35 cellular contexts compared by ENCODE assay signal in the genomic region with DNA sequence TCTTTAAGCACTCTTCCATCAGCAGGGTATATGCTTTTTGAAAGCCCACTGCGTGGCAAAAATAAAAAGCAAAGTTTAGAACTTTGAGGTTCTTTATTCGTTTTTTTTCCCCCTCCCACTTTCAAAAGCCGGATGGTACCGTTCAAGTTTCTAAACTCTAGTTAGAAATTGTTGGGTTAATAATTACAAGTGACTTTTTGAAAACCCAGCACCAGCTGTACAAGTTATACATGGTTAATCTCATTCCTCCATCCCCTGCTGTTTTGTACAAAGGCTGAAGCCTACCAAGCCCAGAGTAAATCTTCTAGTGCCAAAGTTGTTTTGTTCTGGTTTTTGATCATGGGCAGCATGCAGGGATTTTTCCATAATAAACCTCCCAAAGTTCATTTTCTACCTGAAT. TPM values are rescaled to one million over a fixed set of nuclear protein-coding genes. Genes with fewer than 3 reads are reported as not detected.
DNase-seq lines count a peak whose midpoint lies in the region; ATAC-seq and TF ChIP-seq lines count a peak whose summit lies in the region.
"Had no signal": no experiment of that assay in that cellular context is flagged by ENCODE, and none has a peak within 500 bp of the region (broad histone marks: within the 10 kb centered on the region; RNA-seq: fewer than 3 reads in every experiment).

No MANE protein-coding gene starts in this region.

- peaks cover 33% of the 10 kb centered on the region for H3K4me1 Mint-ChIP-seq in neural progenitor cell
- H3K4me1 Mint-ChIP-seq in activated T-cell treated with anti-CD3 and anti-CD28 coated beads, Interleukin-2, amount 50 U/mL, for 72 hours (ENCODE audit: low read depth): no peaks in the 10 kb centered on the region
- H3K4me1 Mint-ChIP-seq: activated CD4-positive, alpha-beta memory T cell treated with anti-CD3 and anti-CD28 coated beads, Interleukin-2, amount 10 ng/mL, durations not matched to agents 7 days and 5 days; activated naive CD4-positive, alpha-beta T cell treated with anti-CD3 and anti-CD28 coated beads, Interleukin-2, amount 10 ng/mL, durations not matched to agents 7 days and 5 days; CD8-positive, alpha-beta memory T cell; natural killer cell had no signal

- H3K27ac Mint-ChIP-seq in neural progenitor cell: peak overlapping the region; percentile 90
- H3K27ac Mint-ChIP-seq in activated T-cell treated with anti-CD3 and anti-CD28 coated beads, Interleukin-2, amount 50 U/mL, for 72 hours: no peak overlapping the region
- H3K27ac Mint-ChIP-seq: activated CD4-positive, alpha-beta memory T cell treated with anti-CD3 and anti-CD28 coated beads, Interleukin-2, amount 10 ng/mL, durations not matched to agents 7 days and 5 days; activated naive CD4-positive, alpha-beta T cell treated with anti-CD3 and anti-CD28 coated beads, Interleukin-2, amount 10 ng/mL, durations not matched to agents 7 days and 5 days; activated T-helper 1 cell treated with anti-CD3 and anti-CD28 coated beads, Interleukin-12 subunit alpha, Interleukin-12 subunit beta, Interleukin-2, Interleukin-4 antibody, amounts not matched to agents 30 ng/mL and 10 ng/mL and 1 ng/mL, durations not matched to agents 14 hours and 24 hours and 36 hours; CD8-positive, alpha-beta memory T cell; natural killer cell had no signal

- no TSS peak for BruUV-seq in A673 (replicated peaks; lab: Mats Ljungman, UMichigan)

- H3K36me3 Mint-ChIP-seq in neural progenitor cell: peaks cover 3% of the 10 kb centered on the region
- no peaks in the 10 kb centered on the region for H3K36me3 Mint-ChIP-seq in activated T-cell treated with anti-CD3 and anti-CD28 coated beads, Interleukin-2, amount 50 U/mL, for 72 hours (ENCODE audit: insufficient read depth in 2 of 2)
- H3K36me3 Mint-ChIP-seq: activated naive CD4-positive, alpha-beta T cell treated with anti-CD3 and anti-CD28 coated beads, Interleukin-2, amount 10 ng/mL, durations not matched to agents 7 days and 5 days; CD8-positive, alpha-beta memory T cell; natural killer cell had no signal

- peak overlapping the region; percentile 71 for H3K4me3 Mint-ChIP-seq in neural progenitor cell
- no peak overlapping the region for H3K4me3 Mint-ChIP-seq in activated T-cell treated with anti-CD3 and anti-CD28 coated beads, Interleukin-2, amount 50 U/mL, for 72 hours
- H3K4me3 Mint-ChIP-seq: activated CD4-positive, alpha-beta memory T cell treated with anti-CD3 and anti-CD28 coated beads, Interleukin-2, amount 10 ng/mL, durations not matched to agents 7 days and 5 days; activated naive CD4-positive, alpha-beta T cell treated with anti-CD3 and anti-CD28 coated beads, Interleukin-2, amount 10 ng/mL, durations not matched to agents 7 days and 5 days; activated T-helper 1 cell treated with anti-CD3 and anti-CD28 coated beads, Interleukin-12 subunit alpha, Interleukin-12 subunit beta, Interleukin-2, Interleukin-4 antibody, amounts not matched to agents 30 ng/mL and 10 ng/mL and 1 ng/mL, durations not matched to agents 14 hours and 24 hours and 36 hours; CD8-positive, alpha-beta memory T cell; natural killer cell had no signal

- peak overlapping the region; percentile 68 for H3K4me2 ChIP-seq in neural progenitor cell
- H3K4me2 ChIP-seq: KMS-11 had no signal

- H3K4me3 ChIP-seq in A673 (ENCODE audit: low read depth, low read length, poor library complexity, severe bottlenecking) (no peak overlapping the region), neural progenitor cell (no peak overlapping the region)
- H3K4me3 ChIP-seq: adrenal gland, esophagus squamous epithelium, heart right ventricle, mucosa of descending colon, SJCRH30, suprapubic skin had no signal

- no peaks in the 10 kb centered on the region for H3K9me3 Mint-ChIP-seq in neural progenitor cell
- no peaks in the 10 kb centered on the region for H3K9me3 Mint-ChIP-seq in activated T-cell treated with anti-CD3 and anti-CD28 coated beads, Interleukin-2, amount 50 U/mL, for 72 hours
- H3K9me3 Mint-ChIP-seq: activated CD4-positive, alpha-beta memory T cell treated with anti-CD3 and anti-CD28 coated beads, Interleukin-2, amount 10 ng/mL, durations not matched to agents 7 days and 5 days; activated naive CD4-positive, alpha-beta T cell treated with anti-CD3 and anti-CD28 coated beads, Interleukin-2, amount 10 ng/mL, durations not matched to agents 7 days and 5 days; activated T-helper 1 cell treated with anti-CD3 and anti-CD28 coated beads, Interleukin-12 subunit alpha, Interleukin-12 subunit beta, Interleukin-2, Interleukin-4 antibody, amounts not matched to agents 30 ng/mL and 10 ng/mL and 1 ng/mL, durations not matched to agents 14 hours and 24 hours and 36 hours had no signal

- POLR2A ChIA-PET in A673 (lab: Charles Lee; ENCODE audit: low non-redundant PET): no interaction called here

- H3K27me3 ChIP-seq in A673 (replicated peaks; ENCODE audit: insufficient read depth, low read depth, low read length, poor library complexity) (peaks cover 5% of the 10 kb centered on the region), neural progenitor cell (no peaks in the 10 kb centered on the region)
- H3K27me3 ChIP-seq: adrenal gland, brain microvascular endothelial cell, esophagus squamous epithelium, foreskin keratinocyte, SJCRH30, suprapubic skin had no signal

- intact Hi-C loops in A673 (cut with micrococcal nuclease; ENCODE audit: unreplicated experiment): no loop called here
- intact Hi-C loops in head of caudate nucleus (cut with DNase I): no loop called here

- CTCF ChIA-PET in A673 (lab: Charles Lee): no interaction called here

- H4K20me1 ChIP-seq in neural progenitor cell (ENCODE audit: low read depth): no peaks in the 10 kb centered on the region

- H3K36me3 ChIP-seq in A673 (ENCODE audit: insufficient read depth, low read length, poor library complexity, severe bottlenecking) (no peaks in the 10 kb centered on the region), neural progenitor cell (no peaks in the 10 kb centered on the region)
- H3K36me3 ChIP-seq: adrenal gland, brain microvascular endothelial cell, esophagus squamous epithelium, heart right ventricle, SJCRH30, suprapubic skin had no signal

- TF ChIP-seq CTCF in A673 (conservative IDR thresholded peaks at IDR 0.05; ENCODE audit: low read depth, low read length) (no peak), neural progenitor cell (IDR thresholded peaks at IDR 0.05) (no peak)

- H3K27ac ChIP-seq in A673 (ENCODE audit: low read depth, low read length, poor library complexity, severe bottlenecking) (no peak overlapping the region), neural progenitor cell (no peak overlapping the region)
- H3K27ac ChIP-seq: adrenal gland, brain microvascular endothelial cell, esophagus squamous epithelium, foreskin keratinocyte, heart right ventricle, KMS-11, SJCRH30, suprapubic skin had no signal

- no peak overlapping the region for H2AFZ ChIP-seq in neural progenitor cell (replicated peaks)

- H3K9me3 ChIP-seq in A673 (ENCODE audit: low read depth, low read length, poor library complexity, severe bottlenecking) (no peaks in the 10 kb centered on the region), neural progenitor cell (ENCODE audit: low read depth) (no peaks in the 10 kb centered on the region)
- H3K9me3 ChIP-seq: adrenal gland, esophagus squamous epithelium, heart right ventricle, mucosa of descending colon, SJCRH30, suprapubic skin had no signal

- H3K4me1 ChIP-seq in A673 (ENCODE audit: insufficient read depth, low read length, poor library complexity, severe bottlenecking): no peaks in the 10 kb centered on the region
- H3K4me1 ChIP-seq in neural progenitor cell: peaks cover 24% of the 10 kb centered on the region
- H3K4me1 ChIP-seq: adrenal gland, esophagus squamous epithelium, foreskin keratinocyte, heart right ventricle, SJCRH30, suprapubic skin had no signal

- no peaks in the 10 kb centered on the region for H3K79me2 ChIP-seq in neural progenitor cell (ENCODE audit: low read depth)

- H3F3A ChIP-seq in neural progenitor cell (ENCODE audit: low read depth): no peaks in the 10 kb centered on the region

- no peak overlapping the region for H3K9ac ChIP-seq in neural progenitor cell
- H3K9ac ChIP-seq: KMS-11 had no signal

- in situ Hi-C loops in G401 (cut with HindIII; ENCODE audit: low sequenced_read_pairs): no loop called here

- H3K27me3 Mint-ChIP-seq in neural progenitor cell (ENCODE audit: insufficient read depth, low read depth): peaks cover 5% of the 10 kb centered on the region
- peaks cover 6% of the 10 kb centered on the region for H3K27me3 Mint-ChIP-seq in activated T-cell treated with anti-CD3 and anti-CD28 coated beads, Interleukin-2, amount 50 U/mL, for 72 hours (ENCODE audit: low read depth)
- H3K27me3 Mint-ChIP-seq: activated CD4-positive, alpha-beta memory T cell treated with anti-CD3 and anti-CD28 coated beads, Interleukin-2, amount 10 ng/mL, durations not matched to agents 7 days and 5 days; activated naive CD4-positive, alpha-beta T cell treated with anti-CD3 and anti-CD28 coated beads, Interleukin-2, amount 10 ng/mL, durations not matched to agents 7 days and 5 days; CD8-positive, alpha-beta memory T cell had no signal

- ATAC-seq in activated T-cell treated with anti-CD3 and anti-CD28 coated beads, Interleukin-2, amount 50 U/mL, for 72 hours (replicated peaks in 1 of 2): no peak
- ATAC-seq: foreskin keratinocyte, heart right ventricle, mucosa of descending colon, natural killer cell had no signal

- DNase-seq in A673 (ENCODE audit: low spot score) (peak; percentile 1), NCI-H2227 (lab: John Stamatoyannopoulos, UW; ENCODE audit: unreplicated experiment) (peak; percentile 10), glomerular visceral epithelial cell (ENCODE audit: extremely low spot score) (peak; percentile 3), neural progenitor cell (ENCODE audit: low spot score) (peak; percentile 56), G401 (ENCODE audit: low spot score) (no peak), head of caudate nucleus (no peak)
- no peak for DNase-seq in activated T-cell treated with anti-CD3 and anti-CD28 coated beads, Interleukin-2, amount 50 U/mL, for 72 hours
- DNase-seq: activated CD4-positive, alpha-beta memory T cell treated with anti-CD3 and anti-CD28 coated beads, Interleukin-2, amount 10 ng/mL, durations not matched to agents 7 days and 5 days; activated CD4-positive, alpha-beta T cell treated with anti-CD3 and anti-CD28 coated beads for 1 hour; activated CD8-positive, alpha-beta memory T cell treated with anti-CD3 and anti-CD28 coated beads, Interleukin-2, amount 50 U/mL, for 4 hours; activated naive CD4-positive, alpha-beta T cell treated with anti-CD3 and anti-CD28 coated beads, Interleukin-2, amount 10 ng/mL, durations not matched to agents 7 days and 5 days; adrenal gland; brain microvascular endothelial cell; CD8-positive, alpha-beta memory T cell; DMS 273 treated with DMSO at 0.1 percent for 48 hours; EL; esophagus squamous epithelium; foreskin keratinocyte; H7; heart right ventricle; MM.1S; mucosa of descending colon; natural killer cell; NCI-H1436; NCI-H526 treated with DMSO at 0.1 percent for 48 hours; RPMI8226; SJCRH30; small intestine; stimulated activated naive CD4-positive, alpha-beta T cell treated with Interleukin-2 at 50 U/mL for 16 hours; SW 1271 had no signal

RNA-seq across cellular contexts. Expression of gene WDR72, which starts 48.6 kb away (rescaled TPM):
- total RNA-seq in A673 (2021) (not detected in 2 replicates), neural progenitor cell (ENCODE audit: low replicate concordance) (2.3 and 4.6 TPM in 2 replicates)
- total RNA-seq in G401 (2014; rRNA removed; shearing (Covaris generic)): not detected in 2 replicates
- not detected for total RNA-seq in activated T-cell treated with anti-CD3 and anti-CD28 coated beads, Interleukin-2, amount 50 U/mL, for 72 hours
- total RNA-seq: activated CD4-positive, alpha-beta memory T cell treated with anti-CD3 and anti-CD28 coated beads, Interleukin-2, amount 10 ng/mL, durations not matched to agents 7 days and 5 days; activated T-helper 1 cell treated with anti-CD3 and anti-CD28 coated beads, Interleukin-12 subunit alpha, Interleukin-12 subunit beta, Interleukin-2, Interleukin-4 antibody, amounts not matched to agents 30 ng/mL and 10 ng/mL and 1 ng/mL, durations not matched to agents 14 hours and 24 hours and 36 hours; CD8-positive, alpha-beta memory T cell; dermis microvascular lymphatic vessel endothelial cell; foreskin keratinocyte; lung microvascular endothelial cell; SJCRH30 had no signal

Comparison
In these comparisons a context has a peak if more than half of its experiments do, and no peak if none do; other contexts are left out.
1. DNase-seq: peak in A673 (single experiment), NCI-H2227 (single experiment), glomerular visceral epithelial cell (single experiment) and neural progenitor cell (single experiment); none in G401 (single experiment), activated T-cell treated with anti-CD3 and anti-CD28 coated beads, Interleukin-2, amount 50 U/mL, for 72 hours (0 of 2) and head of caudate nucleus (0 of 42).